12 cellular contexts compared by ENCODE assay signal in genomic region chr6:53336070-53336469, GRCh38. TPM values are rescaled to one million over a fixed set of nuclear protein-coding genes. Genes with fewer than 3 reads are reported as not detected.
DNase-seq lines count a peak whose midpoint lies in the region; ATAC-seq and TF ChIP-seq lines count a peak whose summit lies in the region.
"Had no signal": no experiment of that assay in that cellular context is flagged by ENCODE, and none has a peak within 500 bp of the region (broad histone marks: within the 10 kb centered on the region; RNA-seq: fewer than 3 reads in every experiment).

No MANE protein-coding gene starts in this region.

- no peaks in the 10 kb centered on the region for H3K27me3 ChIP-seq in CD4-positive, alpha-beta memory T cell (ENCODE audit: insufficient read depth, low read length)
- H3K27me3 ChIP-seq in colonic mucosa = no peaks in the 10 kb centered on the region
- no peaks in the 10 kb centered on the region for H3K27me3 ChIP-seq in neutrophil
- H3K27me3 ChIP-seq: heart right ventricle had no signal

- peaks cover 80 to 94% (median 89%) of the 10 kb centered on the region in 4 donors for H3K4me1 Mint-ChIP-seq in CD4-positive, alpha-beta memory T cell

- intact Hi-C loops in CD4-positive, alpha-beta memory T cell (cut with micrococcal nuclease) = loop anchor here (5.0 to 10.0 kb wide), 3 partner anchors 459 to 1054 kb away; partner anchors contain the start of genes LRRC1 and MCM3
- intact Hi-C loops in colonic mucosa (cut with DNase I) = no loop called here

- peaks cover 96% of the 10 kb centered on the region for H3K4me1 ChIP-seq in CD4-positive, alpha-beta memory T cell (ENCODE audit: insufficient read depth, low read length)
- H3K4me1 ChIP-seq in colonic mucosa (no peaks in the 10 kb centered on the region), neutrophil (ENCODE audit: control insufficient read depth in 1 of 2, insufficient read depth in 1 of 2, low read depth in 1 of 2, low read length in 1 of 2) (peaks cover 79 to 98% of the 10 kb centered on the region in 2 experiments)
- H3K4me1 ChIP-seq: prostate gland had no signal

- no peaks in the 10 kb centered on the region for H3K9me3 ChIP-seq in CD4-positive, alpha-beta memory T cell (ENCODE audit: control insufficient read depth in 1 of 2, low read length in 2 of 2)
- no peaks in the 10 kb centered on the region for H3K9me3 ChIP-seq in colonic mucosa
- H3K9me3 ChIP-seq in neutrophil = no peaks in the 10 kb centered on the region
- H3K9me3 ChIP-seq: heart right ventricle, prostate gland had no signal

- CTCF ChIA-PET in CD4-positive, alpha-beta memory T cell (lab: Charles Lee; ENCODE audit: partially characterized antibody) = interaction anchor here (0.9 to 4.3 kb wide), 4 partner anchors 12 to 45 kb away, joined by 4 to 29 read pairs (median 9); partner anchors contain the start of gene ELOVL5

- H3K36me3 Mint-ChIP-seq in CD4-positive, alpha-beta memory T cell = peaks cover 4 to 12% of the 10 kb centered on the region in 2 donors

- no peaks in the 10 kb centered on the region for H3K36me3 ChIP-seq in CD4-positive, alpha-beta memory T cell (ENCODE audit: insufficient read depth, low read length)
- no peaks in the 10 kb centered on the region for H3K36me3 ChIP-seq in colonic mucosa
- H3K36me3 ChIP-seq in neutrophil = peaks cover 5% of the 10 kb centered on the region
- H3K36me3 ChIP-seq: prostate gland had no signal

- ATAC-seq in GM21717 (IDR thresholded peaks at IDR 0.05; ENCODE audit: unreplicated experiment) (no peak), GM18858 (IDR thresholded peaks at IDR 0.05; ENCODE audit: unreplicated experiment) (no peak)

- peaks cover 0 to 2% (median 0%) of the 10 kb centered on the region in 8 donors for H3K9me3 Mint-ChIP-seq in CD4-positive, alpha-beta memory T cell

- H3K4me3 ChIP-seq in CD4-positive, alpha-beta memory T cell (ENCODE audit: low read length in 2 of 2) = peak overlapping the region; percentile 4 to 66
- peak overlapping the region; percentile 29 for H3K4me3 ChIP-seq in Jurkat, Clone E6-1 (ENCODE audit: low read length)
- no peak overlapping the region for H3K4me3 ChIP-seq in colonic mucosa
- peak overlapping the region; percentile 60 to 61 for H3K4me3 ChIP-seq in neutrophil (ENCODE audit: low read depth in 1 of 2, low read length in 1 of 2)
- H3K4me3 ChIP-seq: prostate gland had no signal

- no peak for DNase-seq in CD4-positive, alpha-beta memory T cell
- DNase-seq in Jurkat, Clone E6-1 (ENCODE audit: low read depth, low spot score) = no peak
- DNase-seq in colonic mucosa (no peak), OCI-M1 (lab: John Stamatoyannopoulos, UW) (no peak)
- DNase-seq in stimulated activated naive CD4-positive, alpha-beta T cell (lab: John Stamatoyannopoulos, UW) = no peak
- DNase-seq: Calu3, heart right ventricle, NCI-H446 had no signal

- peak overlapping the region; percentile 85 to 96 (median 91) for H3K4me3 Mint-ChIP-seq in CD4-positive, alpha-beta memory T cell

- H3K9ac ChIP-seq in colonic mucosa (ENCODE audit: low read depth in 2 of 2, low read length in 2 of 2) = no peak overlapping the region

- peak overlapping the region; percentile 88 for H3K27ac ChIP-seq in CD4-positive, alpha-beta memory T cell (ENCODE audit: low read depth, low read length)
- H3K27ac ChIP-seq in colonic mucosa = peak overlapping the region; percentile 60
- peak overlapping the region; percentile 99 for H3K27ac ChIP-seq in neutrophil

- POLR2A ChIA-PET in CD4-positive, alpha-beta memory T cell (lab: Charles Lee; ENCODE audit: partially characterized antibody) = interaction anchor here (0.8 to 7.6 kb wide), 13 partner anchors 9 to 52 kb away, joined by 3 to 202 read pairs (median 15); partner anchors contain the start of gene ELOVL5

- H3K27ac Mint-ChIP-seq in CD4-positive, alpha-beta memory T cell = peak overlapping the region; percentile 95 to 100 (median 99)

- no peaks in the 10 kb centered on the region for H3K27me3 Mint-ChIP-seq in CD4-positive, alpha-beta memory T cell

- TF ChIP-seq CTCF in colonic mucosa (IDR thresholded peaks at IDR 0.05) (no peak), neutrophil (IDR thresholded peaks at IDR 0.05) (no peak)

RNA-seq across cellular contexts. Expression of gene ELOVL5, which starts 12.7 kb away (rescaled TPM):
- total RNA-seq in CD4-positive, alpha-beta memory T cell = 100 to 1,000 TPM; 108 to 111 TPM
- 100 to 1,000 TPM; 108 to 125 TPM for polyA plus RNA-seq in CD4-positive, alpha-beta memory T cell
- polyA plus RNA-seq in Jurkat, Clone E6-1 (2012; ENCODE audit: insufficient read depth, insufficient read length) = 363 TPM
- 10 to 100 TPM; 17.5 to 34.9 TPM for total RNA-seq in colonic mucosa
